ENCODE assay signal across 21 cellular contexts in genomic region chr22:33851985-33852384, GRCh38.
DNase-seq lines count a peak whose midpoint lies in the region; ATAC-seq and TF ChIP-seq lines count a peak whose summit lies in the region.
"Had no signal": no experiment of that assay in that cellular context is flagged by ENCODE, and none has a peak within 500 bp of the region (broad histone marks: within the 10 kb centered on the region; RNA-seq: fewer than 3 reads in every experiment).

No MANE protein-coding gene starts in this region.

- peak overlapping the region; percentile 92 to 99 (median 96); a peak in 6 of 7 replicates for H3K27ac Mint-ChIP-seq in H9
- H3K27ac Mint-ChIP-seq: CD4-positive, alpha-beta memory T cell; stimulated activated naive CD8-positive, alpha-beta T cell treated with anti-CD3 and anti-CD28 coated beads, Interleukin-15, Interleukin-2, amounts not matched to agents 100 ng/mL and 50 ng/mL, for 24 hours had no signal

- intact Hi-C loops in prostate gland (cut with DNase I), result no loop called here

- no peak overlapping the region for H2AK5ac ChIP-seq in H9 (ENCODE audit: insufficient read length, low read length)

- no peak overlapping the region for H3K9ac ChIP-seq in H9 (ENCODE audit: extremely low read depth, insufficient read length, low read length)
- no peak overlapping the region for H3K9ac ChIP-seq in fibroblast of lung (ENCODE audit: insufficient read depth, low read length)

- peak overlapping the region; percentile 97 for H3K18ac ChIP-seq in H9 (ENCODE audit: insufficient read length, low read depth, low read length)

- H3K27me3 Mint-ChIP-seq in H9 (ENCODE audit: low read depth), result no peaks in the 10 kb centered on the region
- H3K27me3 Mint-ChIP-seq: CD4-positive, alpha-beta memory T cell; central memory CD8-positive, alpha-beta T cell; stimulated activated naive CD8-positive, alpha-beta T cell treated with anti-CD3 and anti-CD28 coated beads, Interleukin-15, Interleukin-2, amounts not matched to agents 100 ng/mL and 50 ng/mL, for 24 hours had no signal

- no peaks in the 10 kb centered on the region for H4K20me1 ChIP-seq in H9 (ENCODE audit: control insufficient read depth, insufficient read depth, insufficient read length)
- no peaks in the 10 kb centered on the region for H4K20me1 ChIP-seq in fibroblast of lung (ENCODE audit: control insufficient read depth, extremely low read depth, insufficient read depth, low read length)

- H4K8ac ChIP-seq in H9 (replicated peaks; ENCODE audit: insufficient read length, low read depth, low read length), result no peak overlapping the region

- peaks cover 30% of the 10 kb centered on the region for H3K4me1 ChIP-seq in H9 (ENCODE audit: insufficient read depth, low read length)
- H3K4me1 ChIP-seq in Peyer's patch, result peaks cover 0 to 28% (median 4%) of the 10 kb centered on the region in 4 donors
- H3K4me1 ChIP-seq in fibroblast of lung (ENCODE audit: control insufficient read depth, extremely low read depth, insufficient read depth, low read length), result peaks cover 13% of the 10 kb centered on the region
- H3K4me1 ChIP-seq in prostate gland (replicated peaks), result peaks cover 11% of the 10 kb centered on the region

- H3K9me3 ChIP-seq in H9 (ENCODE audit: control insufficient read depth, low read depth, low read length), result no peaks in the 10 kb centered on the region
- no peaks in the 10 kb centered on the region for H3K9me3 ChIP-seq in Peyer's patch
- no peaks in the 10 kb centered on the region for H3K9me3 ChIP-seq in fibroblast of lung (ENCODE audit: control insufficient read depth, insufficient read depth, low read depth, low read length)
- no peaks in the 10 kb centered on the region for H3K9me3 ChIP-seq in prostate gland
- H3K9me3 ChIP-seq: adrenal gland had no signal

- H2BK15ac ChIP-seq in H9 (ENCODE audit: low read depth, low read length), result no peak overlapping the region

- peaks cover 3% of the 10 kb centered on the region for H3K23me2 ChIP-seq in H9 (ENCODE audit: insufficient read length, low read depth, low read length, poor library complexity, severe bottlenecking)

- H3K36me3 Mint-ChIP-seq in H9 (ENCODE audit: insufficient read depth in 1 of 3, low read depth in 3 of 3), result peaks cover 0 to 5% (median 2%) of the 10 kb centered on the region in 3 experiments; a peak in 4 of 7 replicates

- H3K4me3 ChIP-seq in Peyer's patch (no peak overlapping the region), fibroblast of lung (replicated peaks in 1 of 4; ENCODE audit: control extremely low read depth in 1 of 4, insufficient read depth in 1 of 4, low read depth in 3 of 4, low read length in 4 of 4) (peak overlapping the region in 1 of 4 experiments; percentile 9), prostate gland (no peak overlapping the region)
- H3K4me3 ChIP-seq: adrenal gland had no signal

- no peaks in the 10 kb centered on the region for H3K27me3 ChIP-seq in H9 (ENCODE audit: insufficient read depth, low read length)
- H3K27me3 ChIP-seq in Peyer's patch, result no peaks in the 10 kb centered on the region
- H3K27me3 ChIP-seq in fibroblast of lung (ENCODE audit: control insufficient read depth, insufficient read depth, low read length), result no peaks in the 10 kb centered on the region
- H3K27me3 ChIP-seq in prostate gland (replicated peaks; ENCODE audit: insufficient read depth), result no peaks in the 10 kb centered on the region
- H3K27me3 ChIP-seq: adrenal gland had no signal

- TF ChIP-seq POLR2A in Peyer's patch (IDR thresholded peaks at IDR 0.05) (no peak), prostate gland (IDR thresholded peaks at IDR 0.05) (no peak)

- peak overlapping the region; percentile 90 for H3K27ac ChIP-seq in H9 (ENCODE audit: insufficient read length, low read depth, low read length)
- peak overlapping the region in 3 of 4 donors; percentile 3 to 50 (median 3) for H3K27ac ChIP-seq in Peyer's patch
- H3K27ac ChIP-seq in fibroblast of lung (ENCODE audit: insufficient read depth, low read length), result peak overlapping the region; percentile 31
- H3K27ac ChIP-seq in prostate gland, result peak overlapping the region; percentile 78 to 81

- H2BK120ac ChIP-seq in H9 (ENCODE audit: low read depth, low read length, poor library complexity, severe bottlenecking), result no peak overlapping the region

- H3K4me2 ChIP-seq in H9 (ENCODE audit: insufficient read depth, insufficient read length, low read length), result no peak overlapping the region
- peak overlapping the region; percentile 48 for H3K4me2 ChIP-seq in fibroblast of lung (ENCODE audit: extremely low read depth, insufficient read depth, low read length)

- no peak overlapping the region for H2BK20ac ChIP-seq in H9 (ENCODE audit: low read depth, low read length, poor library complexity, severe bottlenecking)

- peak overlapping the region in 1 of 2 experiments; percentile 64; a peak in 1 of 5 replicates for H3K4me3 Mint-ChIP-seq in H9
- H3K4me3 Mint-ChIP-seq: central memory CD8-positive, alpha-beta T cell; stimulated activated naive CD8-positive, alpha-beta T cell treated with anti-CD3 and anti-CD28 coated beads, Interleukin-15, Interleukin-2, amounts not matched to agents 100 ng/mL and 50 ng/mL, for 24 hours had no signal

- H3K4ac ChIP-seq in H9 (ENCODE audit: low read depth, low read length), result no peak overlapping the region

- no peak overlapping the region for H4K5ac ChIP-seq in H9 (ENCODE audit: insufficient read length, low read depth, low read length)

- no peak overlapping the region for H2AFZ ChIP-seq in H9 (ENCODE audit: low read length)
- H2AFZ ChIP-seq in fibroblast of lung (ENCODE audit: low read length), result peak overlapping the region; percentile 36

- peak overlapping the region; percentile 43 for H2BK12ac ChIP-seq in H9 (ENCODE audit: insufficient read length, low read depth, low read length)

- no peak for ATAC-seq in GM21786 (IDR thresholded peaks at IDR 0.05; ENCODE audit: unreplicated experiment)
- ATAC-seq: SK-N-SH treated with all-trans-retinoic acid at 6 μM for 48 hours had no signal

- H3K14ac ChIP-seq in H9 (ENCODE audit: insufficient read depth, low read length), result no peak overlapping the region; the same call in 1 of the 2 replicates

- H3K4me1 Mint-ChIP-seq in H9, result peaks cover 70 to 80% of the 10 kb centered on the region in 2 experiments

- H4K91ac ChIP-seq in H9 (ENCODE audit: insufficient read length, low read depth, low read length), result no peak overlapping the region

- no peaks in the 10 kb centered on the region for H3K79me1 ChIP-seq in H9 (ENCODE audit: insufficient read depth, low read depth, low read length, poor library complexity, severe bottlenecking)

- H3K79me2 ChIP-seq in H9 (ENCODE audit: insufficient read depth, low read length) (peaks cover 36% of the 10 kb centered on the region; the same call in 1 of the 2 replicates), fibroblast of lung (ENCODE audit: control insufficient read depth, insufficient read depth, low read length) (peaks cover 4% of the 10 kb centered on the region)

- H3K9me3 Mint-ChIP-seq in H9, result no peaks in the 10 kb centered on the region
- H3K9me3 Mint-ChIP-seq: central memory CD8-positive, alpha-beta T cell had no signal

- TF ChIP-seq CTCF in H9 (conservative IDR thresholded peaks at IDR 0.05) (no peak), Peyer's patch (IDR thresholded peaks at IDR 0.05) (no peak), fibroblast of lung (conservative IDR thresholded peaks at IDR 0.05 in 1 of 2, IDR thresholded peaks at IDR 0.05 in 1 of 2; ENCODE audit: low read depth in 1 of 2, low read length in 2 of 2) (no peak), prostate gland (IDR thresholded peaks at IDR 0.05) (no peak)

- no peak overlapping the region for H2BK5ac ChIP-seq in H9 (ENCODE audit: insufficient read length, low read length)

- no peak overlapping the region for H3K56ac ChIP-seq in H9 (ENCODE audit: insufficient read length, low read depth, low read length)

- no CpG with 5 or more reads among the region's 3 CpGs for WGBS in H9 (ENCODE audit: extremely low coverage, insufficient read length, low lambda C conversion rate)
- 12% methylated on average over 3 of the region's 3 CpGs for WGBS in prostate gland

- no peak overlapping the region for H3K23ac ChIP-seq in H9 (ENCODE audit: insufficient read length, low read depth, low read length)

- H3K36me3 ChIP-seq in Peyer's patch (no peaks in the 10 kb centered on the region), fibroblast of lung (ENCODE audit: control insufficient read depth, insufficient read depth, low read length) (no peaks in the 10 kb centered on the region), prostate gland (no peaks in the 10 kb centered on the region)
- H3K36me3 ChIP-seq: adrenal gland had no signal

- no peak overlapping the region for H3T11ph ChIP-seq in H9 (ENCODE audit: low read length)

- DNase-seq in H9, result no peak
- no peak for DNase-seq in Peyer's patch
- no peak for DNase-seq in fibroblast of lung (ENCODE audit: low read depth in 2 of 2)
- peak; percentile 59 for DNase-seq in prostate gland (ENCODE audit: low spot score)
- no peak for DNase-seq in kidney tubule cell (ENCODE audit: low spot score)
- DNase-seq in GOT3 (lab: John Stamatoyannopoulos, UW), result no peak
- DNase-seq in NCI-H524 (lab: John Stamatoyannopoulos, UW), result no peak
- DNase-seq: activated CD4-positive, alpha-beta T cell treated with anti-CD3 and anti-CD28 coated beads for 4 hours; activated effector memory CD4-positive, alpha-beta T cell treated with Interleukin-2 at 50 U/mL for 16 hours; adrenal gland; CD4-positive, alpha-beta memory T cell; effector memory CD4-positive, alpha-beta T cell; H7; kidney; NCI-H1436; NCI-H82; T1000 had no signal

Comparison
In these comparisons a context has a peak if more than half of its experiments do, and no peak if none do; other contexts are left out.
1. H3K27ac ChIP-seq: peak in every context shown above with its lines; median percentile 90 in H9; 80 in prostate gland; 31 in fibroblast of lung; 3 in Peyer's patch.